Comparison of ENCODE assay signal across 8 cellular contexts in genomic region chr2:36456227-36456788, GRCh38.
DNase-seq lines count a peak whose midpoint lies in the region; ATAC-seq and TF ChIP-seq lines count a peak whose summit lies in the region.

No MANE protein-coding gene starts in this region.

- H3K9me3 ChIP-seq in A673 (ENCODE audit: low read depth, low read length, poor library complexity, severe bottlenecking), result no peaks in the 10 kb centered on the region
- no peaks in the 10 kb centered on the region for H3K9me3 ChIP-seq in RWPE2 (ENCODE audit: severe bottlenecking)
- H3K9me3 ChIP-seq in CD8-positive, alpha-beta memory T cell (ENCODE audit: low read length), result no peaks in the 10 kb centered on the region

- intact Hi-C loops in A673 (cut with micrococcal nuclease; ENCODE audit: unreplicated experiment), result loop anchor here (2.0 kb wide), 1 partner anchor 52 kb away; no protein-coding TSS in a partner anchor

- H3K36me3 ChIP-seq in A673 (ENCODE audit: insufficient read depth, low read length, poor library complexity, severe bottlenecking), result no peaks in the 10 kb centered on the region
- H3K36me3 ChIP-seq in RWPE2 (ENCODE audit: low read depth), result peaks cover 43% of the 10 kb centered on the region
- no peaks in the 10 kb centered on the region for H3K36me3 ChIP-seq in CD8-positive, alpha-beta memory T cell (ENCODE audit: insufficient read depth, low read length)

- DNase-seq in A673 (ENCODE audit: low spot score) (peak; percentile 98), RWPE2 (ENCODE audit: low spot score) (no peak), fibroblast of pulmonary artery (ENCODE audit: low read depth) (peak; percentile 94), RKO (ENCODE audit: low spot score) (no peak), DMS79 (lab: John Stamatoyannopoulos, UW) (no peak), NCI-H1694 (lab: John Stamatoyannopoulos, UW) (no peak)
- DNase-seq in CD8-positive, alpha-beta memory T cell, result no peak

- TSS peak; percentile 91 for BruUV-seq in A673 (replicated peaks; lab: Mats Ljungman, UMichigan)

- no peak for ATAC-seq in RWPE2 (ENCODE audit: low read depth)

- TF ChIP-seq CTCF in A673 (conservative IDR thresholded peaks at IDR 0.05; ENCODE audit: low read depth, low read length) (no peak), RWPE2 (IDR thresholded peaks at IDR 0.05; ENCODE audit: poor library complexity, severe bottlenecking) (no peak), fibroblast of pulmonary artery (IDR thresholded peaks at IDR 0.05; ENCODE audit: low read length, missing control alignments) (no peak), nephron (IDR thresholded peaks at IDR 0.05; ENCODE audit: unreplicated experiment in 3 of 3) (no peak)

- H3K27me3 ChIP-seq in A673 (replicated peaks; ENCODE audit: insufficient read depth, low read depth, low read length, poor library complexity) (no peaks in the 10 kb centered on the region), RWPE2 (ENCODE audit: insufficient read depth, poor library complexity, severe bottlenecking) (no peaks in the 10 kb centered on the region)
- H3K27me3 ChIP-seq in CD8-positive, alpha-beta memory T cell (ENCODE audit: insufficient read depth, low read length, poor library complexity, severe bottlenecking), result no peaks in the 10 kb centered on the region

- POLR2A ChIA-PET in A673 (lab: Charles Lee; ENCODE audit: low non-redundant PET), result interaction anchor here (0.6 kb wide), 1 partner anchor 530 kb away, joined by 3 read pairs; no protein-coding TSS in a partner anchor
- POLR2A ChIA-PET in CD8-positive, alpha-beta memory T cell (lab: Charles Lee), result no interaction called here

- H3K27ac ChIP-seq in A673 (ENCODE audit: low read depth, low read length, poor library complexity, severe bottlenecking) (peak overlapping the region; percentile 74), RWPE2 (ENCODE audit: poor library complexity, severe bottlenecking) (peak overlapping the region; percentile 97)
- H3K27ac ChIP-seq in CD8-positive, alpha-beta memory T cell (ENCODE audit: low read depth, low read length), result no peak overlapping the region

- H3K27me3 Mint-ChIP-seq in nephron (ENCODE audit: low read depth), result peaks cover 3% of the 10 kb centered on the region
- no peaks in the 10 kb centered on the region for H3K27me3 Mint-ChIP-seq in CD8-positive, alpha-beta memory T cell

- CTCF ChIA-PET in A673 (lab: Charles Lee), result interaction anchor here (0.7 to 1.4 kb wide), 2 partner anchors 76 to 99 kb away, joined by 4 to 5 read pairs; no protein-coding TSS in a partner anchor
- CTCF ChIA-PET in CD8-positive, alpha-beta memory T cell (lab: Charles Lee), result no interaction called here

- H3K4me3 Mint-ChIP-seq in nephron, result peak overlapping the region in 2 of 3 experiments; percentile 3 to 4
- no peak overlapping the region for H3K4me3 Mint-ChIP-seq in CD8-positive, alpha-beta memory T cell

- peaks cover 6% of the 10 kb centered on the region for H3K36me3 Mint-ChIP-seq in nephron (ENCODE audit: low read depth)
- H3K36me3 Mint-ChIP-seq in CD8-positive, alpha-beta memory T cell, result peaks cover 0 to 2% (median under 1%) of the 10 kb centered on the region in 3 donors

- peak overlapping the region in 1 of 3 experiments; percentile 83 for H3K27ac Mint-ChIP-seq in nephron
- H3K27ac Mint-ChIP-seq in CD8-positive, alpha-beta memory T cell, result peak overlapping the region in 1 of 8 donors; percentile 13

- H3K4me1 Mint-ChIP-seq in nephron, result peaks cover 13% of the 10 kb centered on the region
- H3K4me1 Mint-ChIP-seq in CD8-positive, alpha-beta memory T cell, result no peaks in the 10 kb centered on the region

- peaks cover 96% of the 10 kb centered on the region for H3K4me1 ChIP-seq in A673 (ENCODE audit: insufficient read depth, low read length, poor library complexity, severe bottlenecking)
- H3K4me1 ChIP-seq in RWPE2 (ENCODE audit: insufficient read depth, poor library complexity, severe bottlenecking), result peaks cover 33% of the 10 kb centered on the region
- peaks cover 6% of the 10 kb centered on the region for H3K4me1 ChIP-seq in CD8-positive, alpha-beta memory T cell (ENCODE audit: insufficient read depth, low read length)

- H3K9me3 Mint-ChIP-seq in nephron, result no peaks in the 10 kb centered on the region
- no peaks in the 10 kb centered on the region for H3K9me3 Mint-ChIP-seq in CD8-positive, alpha-beta memory T cell

- H3K4me3 ChIP-seq in A673 (ENCODE audit: low read depth, low read length, poor library complexity, severe bottlenecking) (peak overlapping the region; percentile 26), RWPE2 (ENCODE audit: severe bottlenecking) (no peak overlapping the region), fibroblast of pulmonary artery (replicated peaks; ENCODE audit: low read depth, low read length) (peak overlapping the region; percentile 28)
- no peak overlapping the region for H3K4me3 ChIP-seq in CD8-positive, alpha-beta memory T cell (ENCODE audit: low read length)

Comparison
In these comparisons a context has a peak if more than half of its experiments do, and no peak if none do; other contexts are left out.
1. DNase-seq: peak in A673 (single experiment) and fibroblast of pulmonary artery (single experiment); none in RWPE2 (single experiment), CD8-positive, alpha-beta memory T cell (0 of 5), RKO (single experiment), DMS79 (single experiment) and NCI-H1694 (single experiment).
2. H3K4me3 ChIP-seq: peak in A673 (single experiment) and fibroblast of pulmonary artery (single experiment); none in RWPE2 (single experiment) and CD8-positive, alpha-beta memory T cell (single experiment).
3. H3K4me3 Mint-ChIP-seq: peak in nephron (2 of 3); none in CD8-positive, alpha-beta memory T cell (0 of 7).